17 cellular contexts compared by ENCODE assay signal in genomic region chr1:189220750-189221149, GRCh38.
DNase-seq lines count a peak whose midpoint lies in the region; ATAC-seq and TF ChIP-seq lines count a peak whose summit lies in the region.
"Had no signal": no experiment of that assay in that cellular context is flagged by ENCODE, and none has a peak within 500 bp of the region (broad histone marks: within the 10 kb centered on the region; RNA-seq: fewer than 3 reads in every experiment).

No MANE protein-coding gene starts in this region.

- no peaks in the 10 kb centered on the region for H3K9me3 Mint-ChIP-seq in Calu3 (ENCODE audit: low read depth, unreplicated experiment)

- ATAC-seq in RWPE2 (ENCODE audit: low read depth) (no peak), foreskin keratinocyte (no peak), HG02970 (IDR thresholded peaks at IDR 0.05; ENCODE audit: low FRiP score, unreplicated experiment) (no peak)
- ATAC-seq: K562; natural killer cell treated with Interleukin-12 subunit alpha and Interleukin-12 subunit beta and Interleukin-15 and Interleukin-18, amount 100 ng/mL, for 72 hours had no signal

- H3K4me3 ChIP-seq in RWPE2 (ENCODE audit: severe bottlenecking), result no peak overlapping the region
- H3K4me3 ChIP-seq: colonic mucosa, K562, lung, stomach had no signal

- no peaks in the 10 kb centered on the region for H3K36me3 ChIP-seq in RWPE2 (ENCODE audit: low read depth)
- H3K36me3 ChIP-seq: colonic mucosa, stomach had no signal

- no peak overlapping the region for H3K27ac Mint-ChIP-seq in Calu3 (ENCODE audit: unreplicated experiment)
- H3K27ac Mint-ChIP-seq: CD4-positive, CD25-positive, alpha-beta regulatory T cell; natural killer cell treated with Interleukin-12 subunit alpha and Interleukin-12 subunit beta and Interleukin-15 and Interleukin-18, amount 100 ng/mL, for 72 hours had no signal

- CTCF ChIA-PET in Calu3 (lab: Charles Lee), result no interaction called here

- H3K4me1 Mint-ChIP-seq in Calu3 (ENCODE audit: low read depth, unreplicated experiment), result no peaks in the 10 kb centered on the region
- H3K4me1 Mint-ChIP-seq: CD4-positive, CD25-positive, alpha-beta regulatory T cell had no signal

- H3K27me3 Mint-ChIP-seq in Calu3 (ENCODE audit: unreplicated experiment), result no peaks in the 10 kb centered on the region
- H3K27me3 Mint-ChIP-seq: CD4-positive, CD25-positive, alpha-beta regulatory T cell; natural killer cell treated with Interleukin-12 subunit alpha and Interleukin-12 subunit beta and Interleukin-15 and Interleukin-18, amount 100 ng/mL, for 72 hours had no signal

- no peaks in the 10 kb centered on the region for H3K36me3 Mint-ChIP-seq in Calu3 (ENCODE audit: insufficient read depth, unreplicated experiment)
- H3K36me3 Mint-ChIP-seq: CD4-positive, CD25-positive, alpha-beta regulatory T cell; natural killer cell treated with Interleukin-12 subunit alpha and Interleukin-12 subunit beta and Interleukin-15 and Interleukin-18, amount 100 ng/mL, for 72 hours had no signal

- no peaks in the 10 kb centered on the region for H3K4me1 ChIP-seq in RWPE2 (ENCODE audit: insufficient read depth, poor library complexity, severe bottlenecking)
- H3K4me1 ChIP-seq in foreskin keratinocyte, result no peaks in the 10 kb centered on the region
- H3K4me1 ChIP-seq: colonic mucosa, stomach had no signal

- H3K4me3 Mint-ChIP-seq in Calu3 (ENCODE audit: low read depth, unreplicated experiment), result no peak overlapping the region
- H3K4me3 Mint-ChIP-seq: CD4-positive, CD25-positive, alpha-beta regulatory T cell; natural killer cell treated with Interleukin-12 subunit alpha and Interleukin-12 subunit beta and Interleukin-15 and Interleukin-18, amount 100 ng/mL, for 72 hours had no signal

- no TSS peak for BruUV-seq in Calu3 (replicated peaks; lab: Mats Ljungman, UMichigan)

- H3K27me3 ChIP-seq in RWPE2 (ENCODE audit: insufficient read depth, poor library complexity, severe bottlenecking), result no peaks in the 10 kb centered on the region
- H3K27me3 ChIP-seq in foreskin keratinocyte, result no peaks in the 10 kb centered on the region
- H3K27me3 ChIP-seq: colonic mucosa, stomach had no signal

- intact Hi-C loops in Calu3 (cut with micrococcal nuclease; ENCODE audit: unreplicated experiment), result no loop called here

- TF ChIP-seq CTCF in Calu3 (IDR thresholded peaks at IDR 0.05; ENCODE audit: unreplicated experiment) (peak; percentile 18), RWPE2 (IDR thresholded peaks at IDR 0.05; ENCODE audit: poor library complexity, severe bottlenecking) (peak; percentile 61), foreskin keratinocyte (conservative IDR thresholded peaks at IDR 0.05) (peak; percentile 20)

- H3K27ac ChIP-seq in RWPE2 (ENCODE audit: poor library complexity, severe bottlenecking) (no peak overlapping the region), foreskin keratinocyte (no peak overlapping the region)
- H3K27ac ChIP-seq: colonic mucosa, stomach had no signal

- no peaks in the 10 kb centered on the region for H3K9me3 ChIP-seq in RWPE2 (ENCODE audit: severe bottlenecking)
- H3K9me3 ChIP-seq: colonic mucosa had no signal

- DNase-seq in Calu3 (no peak), HuH-7 (ENCODE audit: low spot score) (peak; percentile 22), RWPE2 (ENCODE audit: low spot score) (no peak), foreskin keratinocyte (no peak), NCI-H524 (lab: John Stamatoyannopoulos, UW) (no peak), NK-92 (lab: John Stamatoyannopoulos, UW; ENCODE audit: unreplicated experiment) (no peak), NCI-H2107 (lab: John Stamatoyannopoulos, UW) (no peak)
- DNase-seq: activated CD4-positive, CD25-positive, alpha-beta regulatory T cell treated with anti-CD3 and anti-CD28 coated beads, Interleukin-2, amount 50 U/mL, for 72 hours; CD4-positive, CD25-positive, alpha-beta regulatory T cell; colonic mucosa; NCI-H1930; NCI-H82; stomach had no signal
